11 cellular contexts compared by ENCODE assay signal in the genomic region with DNA sequence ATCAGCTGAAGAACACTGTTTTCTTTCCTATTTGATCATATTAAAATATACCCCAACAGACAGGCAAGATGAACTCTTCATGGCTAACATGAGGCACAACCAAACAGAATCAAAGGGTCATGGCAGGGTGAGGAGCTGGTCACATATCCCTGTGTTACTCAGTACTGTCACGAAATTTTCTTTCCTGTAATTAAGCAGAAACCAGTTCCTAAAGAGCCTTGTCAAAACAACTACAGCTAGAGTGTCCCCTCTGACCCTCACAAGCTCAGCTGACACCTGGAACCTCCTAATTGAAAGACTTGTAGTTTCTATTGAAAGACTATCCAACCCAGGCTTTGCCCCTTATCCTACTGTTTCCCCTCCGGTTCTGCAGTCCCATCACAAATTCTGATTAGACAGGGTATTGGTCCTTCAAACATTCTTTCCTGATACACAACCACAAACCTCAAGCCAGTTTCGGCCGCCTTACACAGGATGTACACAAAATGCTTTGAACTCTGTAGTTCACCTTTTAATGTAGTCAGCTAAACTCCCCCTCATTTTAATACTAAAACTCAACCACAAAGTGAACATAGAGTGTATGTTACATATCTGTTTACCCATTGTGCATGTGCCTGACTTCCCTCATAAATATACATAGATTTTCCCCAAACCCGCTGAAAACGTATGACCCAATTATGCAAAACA.
DNase-seq lines count a peak whose midpoint lies in the region; ATAC-seq and TF ChIP-seq lines count a peak whose summit lies in the region.
"Had no signal": no experiment of that assay in that cellular context is flagged by ENCODE, and none has a peak within 500 bp of the region (broad histone marks: within the 10 kb centered on the region; RNA-seq: fewer than 3 reads in every experiment).

No MANE protein-coding gene starts in this region.

- no peaks in the 10 kb centered on the region for H3K4me1 ChIP-seq in breast epithelium
- H3K4me1 ChIP-seq: left ventricle myocardium inferior, SJSA1 had no signal

- no peak overlapping the region for H3K4me3 ChIP-seq in breast epithelium
- H3K4me3 ChIP-seq: left ventricle myocardium inferior, SJSA1 had no signal

- no peak overlapping the region for H3K27ac ChIP-seq in breast epithelium
- H3K27ac ChIP-seq: left ventricle myocardium inferior, SJSA1 had no signal

- no peaks in the 10 kb centered on the region for H3K4me1 Mint-ChIP-seq in activated naive CD8-positive, alpha-beta T cell treated with anti-CD3 and anti-CD28 coated beads, Interleukin-2, amount 50 U/mL, for 24 hours

- no peaks in the 10 kb centered on the region for H3K36me3 Mint-ChIP-seq in activated naive CD8-positive, alpha-beta T cell treated with anti-CD3 and anti-CD28 coated beads, Interleukin-2, amount 50 U/mL, for 24 hours (ENCODE audit: low read depth)

- DNase-seq in activated naive CD8-positive, alpha-beta T cell treated with anti-CD3 and anti-CD28 coated beads, Interleukin-2, amount 50 U/mL, for 24 hours: no peak
- DNase-seq in germinal center (ENCODE audit: low spot score): no peak
- DNase-seq in breast epithelium (ENCODE audit: low spot score in 2 of 2): no peak
- no peak for DNase-seq in retina
- DNase-seq: DMS79, left ventricle myocardium inferior, NCI-H1694 had no signal

- no peak overlapping the region for H3K27ac Mint-ChIP-seq in activated naive CD8-positive, alpha-beta T cell treated with anti-CD3 and anti-CD28 coated beads, Interleukin-2, amount 50 U/mL, for 24 hours

- TF ChIP-seq POLR2A in breast epithelium (IDR thresholded peaks at IDR 0.05): no peak

- TF ChIP-seq CTCF in breast epithelium (IDR thresholded peaks at IDR 0.05): no peak

- ATAC-seq in GM18873 (IDR thresholded peaks at IDR 0.05; ENCODE audit: low FRiP score, unreplicated experiment) (peak; percentile 96), GM21423 (IDR thresholded peaks at IDR 0.05; ENCODE audit: unreplicated experiment) (peak; percentile 93), HG03095 (IDR thresholded peaks at IDR 0.05; ENCODE audit: unreplicated experiment) (peak; percentile 96)
- ATAC-seq in activated naive CD8-positive, alpha-beta T cell treated with anti-CD3 and anti-CD28 coated beads, Interleukin-2, amount 50 U/mL, for 24 hours: peak; percentile 36

- no peaks in the 10 kb centered on the region for H3K9me3 ChIP-seq in breast epithelium
- H3K9me3 ChIP-seq: SJSA1 had no signal

- no peaks in the 10 kb centered on the region for H3K36me3 ChIP-seq in breast epithelium
- H3K36me3 ChIP-seq: left ventricle myocardium inferior, SJSA1 had no signal

- no peak overlapping the region for H3K4me3 Mint-ChIP-seq in activated naive CD8-positive, alpha-beta T cell treated with anti-CD3 and anti-CD28 coated beads, Interleukin-2, amount 50 U/mL, for 24 hours

- intact Hi-C loops in breast epithelium (cut with DNase I; ENCODE audit: low total_unique reads): no loop called here

- H3K27me3 ChIP-seq in breast epithelium: no peaks in the 10 kb centered on the region

- H3K27me3 Mint-ChIP-seq in activated naive CD8-positive, alpha-beta T cell treated with anti-CD3 and anti-CD28 coated beads, Interleukin-2, amount 50 U/mL, for 24 hours: peaks cover 2% of the 10 kb centered on the region

- no peaks in the 10 kb centered on the region for H3K9me3 Mint-ChIP-seq in activated naive CD8-positive, alpha-beta T cell treated with anti-CD3 and anti-CD28 coated beads, Interleukin-2, amount 50 U/mL, for 24 hours

Comparison
In these comparisons a context has a peak if more than half of its experiments do, and no peak if none do; other contexts are left out.
1. ATAC-seq: peak in every context shown above with its lines; median percentile 96 in GM18873; 96 in HG03095; 93 in GM21423; 36 in activated naive CD8-positive, alpha-beta T cell treated with anti-CD3 and anti-CD28 coated beads, Interleukin-2, amount 50 U/mL, for 24 hours.